17 cellular contexts compared by ENCODE assay signal in the genomic region with DNA sequence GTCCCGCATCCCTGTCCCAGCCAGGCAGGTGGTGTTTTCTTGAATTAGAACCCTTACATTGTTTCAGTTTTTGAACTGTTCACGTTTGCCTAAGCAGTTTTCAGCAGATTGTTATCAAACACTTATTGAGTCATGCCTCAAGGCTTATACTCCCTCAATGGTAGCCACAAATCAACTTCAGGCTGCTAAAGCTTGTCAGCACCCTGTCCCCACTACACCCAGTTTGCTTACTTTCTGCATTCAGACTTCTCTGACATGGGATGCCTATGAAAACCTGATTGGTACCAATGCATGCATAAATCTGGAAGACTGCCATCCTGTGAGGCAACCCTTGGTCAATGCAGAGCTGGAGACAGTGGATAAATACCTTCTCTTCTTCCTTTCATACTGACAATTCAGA.
DNase-seq lines count a peak whose midpoint lies in the region; ATAC-seq, FAIRE-seq and TF ChIP-seq lines count a peak whose summit lies in the region.
"Had no signal": no experiment of that assay in that cellular context is flagged by ENCODE, and none has a peak within 500 bp of the region (broad histone marks: within the 10 kb centered on the region; RNA-seq: fewer than 3 reads in every experiment).

No MANE protein-coding gene starts in this region.

- 88% methylated on average over 2 of the region's 2 CpGs; no CpG with 5 or more reads in 1 of the 2 experiments for WGBS in H1 (ENCODE audit: extremely low coverage in 1 of 2, insufficient coverage in 1 of 2, insufficient read length in 1 of 2, insufficient replicate concordance in 2 of 2, low coverage in 1 of 2, low lambda C conversion rate in 2 of 2, missing lambda C conversion rate in 1 of 2), 2 experiments
- no CpG with 5 or more reads among the region's 2 CpGs for WGBS in trophoblast cell (ENCODE audit: extremely low coverage, insufficient coverage, insufficient read length)

- H3K18ac ChIP-seq in H1 (ENCODE audit: extremely low read depth, low read length), result no peak overlapping the region
- no peak overlapping the region for H3K18ac ChIP-seq in trophoblast cell (ENCODE audit: low read length)

- H3K79me2 ChIP-seq in H1 (ENCODE audit: control insufficient read depth in 1 of 2, insufficient read depth in 2 of 2, low read length in 2 of 2), result no peaks in the 10 kb centered on the region
- H3K79me2 ChIP-seq in trophoblast cell (ENCODE audit: control insufficient read depth, insufficient read depth, low read length, poor library complexity), result no peaks in the 10 kb centered on the region

- no peaks in the 10 kb centered on the region for H3K23me2 ChIP-seq in H1 (ENCODE audit: low read depth, low read length)

- no peak for TF ChIP-seq EP300 in H1 (IDR thresholded peaks at IDR 0.05; ENCODE audit: borderline replicate concordance in 1 of 2, low read depth in 2 of 2, low read length in 2 of 2)

- no peaks in the 10 kb centered on the region for H3K79me1 ChIP-seq in H1 (ENCODE audit: low read depth, low read length)
- H3K79me1 ChIP-seq in trophoblast cell (ENCODE audit: low read length), result peaks cover 2% of the 10 kb centered on the region

- TF ChIP-seq RAD21 in H1 (IDR thresholded peaks at IDR 0.05 in 1 of 2, conservative IDR thresholded peaks at IDR 0.05 in 1 of 2; ENCODE audit: low read depth in 2 of 2, low read length in 2 of 2), result no peak

- FAIRE-seq in H1 (lab: Jason Lieb, UNC), result no peak

- H3K9me3 ChIP-seq in H1 (ENCODE audit: insufficient read depth in 2 of 2, low read depth in 1 of 2, low read length in 1 of 2) (peaks cover 0 to 9% of the 10 kb centered on the region in 2 experiments; a peak in 1 of 4 replicates), trophoblast cell (ENCODE audit: insufficient read depth, low read depth, low read length) (no peaks in the 10 kb centered on the region)
- H3K9me3 ChIP-seq: lower lobe of right lung, upper lobe of left lung had no signal

- CTCF ChIA-PET in H1 (lab: Charles Lee; ENCODE audit: partially characterized antibody), result no interaction called here

- no peak overlapping the region for H4K5ac ChIP-seq in H1 (ENCODE audit: insufficient read length, low read depth, low read length)

- H4K12ac ChIP-seq in trophoblast cell (ENCODE audit: low read depth, low read length), result no peak overlapping the region

- H2BK120ac ChIP-seq in H1 (replicated peaks; ENCODE audit: low read depth, low read length) (no peak overlapping the region), trophoblast cell (ENCODE audit: insufficient read depth, low read length, poor library complexity) (no peak overlapping the region)

- no peak overlapping the region for H3K27ac ChIP-seq in H1 (ENCODE audit: low read depth, low read length)
- no peak overlapping the region for H3K27ac ChIP-seq in trophoblast cell (ENCODE audit: low read depth, low read length)
- H3K27ac ChIP-seq: lower lobe of right lung, upper lobe of left lung had no signal

- no peaks in the 10 kb centered on the region for H3K36me3 ChIP-seq in H1 (ENCODE audit: control insufficient read depth in 2 of 4, insufficient read depth in 4 of 4, low read length in 3 of 4)
- H3K36me3 ChIP-seq in trophoblast cell (ENCODE audit: control insufficient read depth in 1 of 2, insufficient read depth in 2 of 2, low read length in 2 of 2), result no peaks in the 10 kb centered on the region
- H3K36me3 ChIP-seq: lower lobe of right lung, upper lobe of left lung had no signal

- no peak for TF ChIP-seq CTCF in H1 (IDR thresholded peaks at IDR 0.05; ENCODE audit: control extremely low read depth in 1 of 3, insufficient read depth in 1 of 3, low read depth in 1 of 3, low read length in 3 of 3)

- H2BK20ac ChIP-seq in H1 (ENCODE audit: low read length), result no peak overlapping the region

- H3K4me3 ChIP-seq in H1 (ENCODE audit: extremely low read depth in 1 of 4, insufficient read depth in 2 of 4, low read depth in 3 of 4, low read length in 4 of 4), result no peak overlapping the region
- H3K4me3 ChIP-seq in trophoblast cell (ENCODE audit: low read depth, low read length), result no peak overlapping the region
- H3K4me3 ChIP-seq: lower lobe of right lung, upper lobe of left lung had no signal

- no peak overlapping the region for H2BK15ac ChIP-seq in H1 (ENCODE audit: low read length)

- ATAC-seq in GM21717 (IDR thresholded peaks at IDR 0.05; ENCODE audit: unreplicated experiment), result no peak
- ATAC-seq: activated naive CD4-positive, alpha-beta T cell treated with anti-CD3 and anti-CD28 coated beads, Interleukin-2, amount 50 U/mL, for 72 hours; lower lobe of right lung; sciatic nerve had no signal

- H2AK5ac ChIP-seq in H1 (ENCODE audit: low read depth, low read length) (no peak overlapping the region), trophoblast cell (ENCODE audit: low read length) (no peak overlapping the region)

- no peak overlapping the region for H4K91ac ChIP-seq in H1 (replicated peaks; ENCODE audit: insufficient read length, low read length)
- H4K91ac ChIP-seq in trophoblast cell (ENCODE audit: low read depth, low read length), result no peak overlapping the region

- H3K4ac ChIP-seq in H1 (replicated peaks; ENCODE audit: insufficient read length, low read depth, low read length), result no peak overlapping the region
- no peak overlapping the region for H3K4ac ChIP-seq in trophoblast cell (ENCODE audit: low read depth, low read length)

- no peaks in the 10 kb centered on the region for H4K20me1 ChIP-seq in H1 (replicated peaks in 1 of 2; ENCODE audit: control insufficient read depth in 1 of 2, insufficient read depth in 2 of 2, low read length in 2 of 2)

- DNase-seq in ELR (ENCODE audit: low read depth) (peak; percentile 33), RPMI7951 (ENCODE audit: low read depth) (peak; percentile 3), H1 (ENCODE audit: low read depth in 1 of 2, low spot score in 2 of 2) (no peak), trophoblast cell (peak; percentile 44 to 72), NCI-H1417 treated with DMSO at 0.1 percent for 48 hours (lab: John Stamatoyannopoulos, UW) (no peak), NCI-H446 treated with DMSO at 0.1 percent for 48 hours (lab: John Stamatoyannopoulos, UW) (no peak), NCI-H2029 (lab: John Stamatoyannopoulos, UW) (no peak)
- DNase-seq: activated CD4-positive, CD25-positive, alpha-beta regulatory T cell treated with anti-CD3 and anti-CD28 coated beads, Interleukin-2, amount 50 U/mL, for 72 hours; activated CD8-positive, alpha-beta memory T cell treated with anti-CD3 and anti-CD28 coated beads, Interleukin-2, amount 50 U/mL, for 48 hours; CD4-positive, alpha-beta T cell; lower lobe of right lung; NCI-H1092; stimulated activated CD4-positive, alpha-beta T cell treated with anti-CD3 and anti-CD28 coated beads, Interleukin-4, amount 100 ng/mL, for 1 hour; upper lobe of left lung had no signal

- H3K9ac ChIP-seq in H1 (replicated peaks in 1 of 4; ENCODE audit: extremely low read depth in 1 of 4, low read depth in 3 of 4, low read length in 3 of 4), result no peak overlapping the region
- H3K9ac ChIP-seq in trophoblast cell (ENCODE audit: low read length), result no peak overlapping the region

- no peaks in the 10 kb centered on the region for H3K27me3 ChIP-seq in H1 (replicated peaks in 1 of 4; ENCODE audit: control insufficient read depth in 3 of 4, extremely low read depth in 1 of 4, insufficient read depth in 3 of 4, low read length in 3 of 4)
- no peaks in the 10 kb centered on the region for H3K27me3 ChIP-seq in trophoblast cell (ENCODE audit: insufficient read depth, low read length)
- H3K27me3 ChIP-seq: upper lobe of left lung had no signal

- H2AFZ ChIP-seq in H1 (ENCODE audit: low read length) (0 out of 2 replicates have a peak overlapping the region, but pooled peaks have one; percentile 0), trophoblast cell (ENCODE audit: insufficient read depth, low read length, poor library complexity) (no peak overlapping the region)

- H3K23ac ChIP-seq in H1 (ENCODE audit: insufficient read length) (no peak overlapping the region), trophoblast cell (ENCODE audit: low read length) (no peak overlapping the region)

- H3K56ac ChIP-seq in H1 (replicated peaks; ENCODE audit: insufficient read length, low read depth, low read length), result no peak overlapping the region

- H3K4me1 ChIP-seq in H1 (replicated peaks in 1 of 4; ENCODE audit: control insufficient read depth in 3 of 4, insufficient read depth in 4 of 4, low read length in 3 of 4), result no peaks in the 10 kb centered on the region; a peak in 1 of 7 replicates
- peaks cover 4 to 6% of the 10 kb centered on the region in 2 experiments for H3K4me1 ChIP-seq in trophoblast cell (ENCODE audit: control insufficient read depth in 1 of 2, insufficient read depth in 2 of 2, low read length in 2 of 2)
- H3K4me1 ChIP-seq: lower lobe of right lung had no signal

- POLR2A ChIA-PET in H1 (lab: Charles Lee; ENCODE audit: partially characterized antibody), result no interaction called here

- H2BK5ac ChIP-seq in H1 (ENCODE audit: low read depth, low read length) (no peak overlapping the region), trophoblast cell (ENCODE audit: low read depth, low read length, poor library complexity) (no peak overlapping the region)

- no peak overlapping the region for H2BK12ac ChIP-seq in H1 (ENCODE audit: low read depth, low read length)
- no peak overlapping the region for H2BK12ac ChIP-seq in trophoblast cell (ENCODE audit: low read length)

- H4K8ac ChIP-seq in H1 (ENCODE audit: extremely low read depth, insufficient read depth, low read length), result no peak overlapping the region
- no peak overlapping the region for H4K8ac ChIP-seq in trophoblast cell (ENCODE audit: low read depth, low read length)

- H3K14ac ChIP-seq in H1 (ENCODE audit: insufficient read length) (no peak overlapping the region), trophoblast cell (ENCODE audit: low read length) (no peak overlapping the region)

- H3K4me2 ChIP-seq in H1 (ENCODE audit: insufficient read depth in 1 of 2, low read depth in 2 of 2, low read length in 2 of 2) (no peak overlapping the region), trophoblast cell (ENCODE audit: low read length) (no peak overlapping the region)

- TF ChIP-seq POLR2A in H1 (IDR thresholded peaks at IDR 0.05; ENCODE audit: control extremely low read depth in 1 of 2, low read depth in 2 of 2, low read length in 2 of 2), result no peak

TF ChIP-seq in H1, 55 proteins besides CTCF, POLR2A, EP300 and RAD21 (continues in another document):
- TF ChIP-seq CEBPB (IDR thresholded peaks at IDR 0.05; ENCODE audit: low read depth, low read length) (no peak), RFX5 (IDR thresholded peaks at IDR 0.05; ENCODE audit: borderline replicate concordance, low read depth, low read length) (no peak), CREB1 (IDR thresholded peaks at IDR 0.05) (no peak), TEAD4 (IDR thresholded peaks at IDR 0.05; ENCODE audit: low read depth, low read length) (no peak)
- TF ChIP-seq, protein P1, sequence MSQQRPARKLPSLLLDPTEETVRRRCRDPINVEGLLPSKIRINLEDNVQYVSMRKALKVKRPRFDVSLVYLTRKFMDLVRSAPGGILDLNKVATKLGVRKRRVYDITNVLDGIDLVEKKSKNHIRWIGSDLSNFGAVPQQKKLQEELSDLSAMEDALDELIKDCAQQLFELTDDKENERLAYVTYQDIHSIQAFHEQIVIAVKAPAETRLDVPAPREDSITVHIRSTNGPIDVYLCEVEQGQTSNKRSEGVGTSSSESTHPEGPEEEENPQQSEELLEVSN (IDR thresholded peaks at IDR 0.05), result no peak

Comparison
In these comparisons a context has a peak if more than half of its experiments do, and no peak if none do; other contexts are left out.
1. DNase-seq: peak in ELR (single experiment), RPMI7951 (single experiment) and trophoblast cell (2 of 2); none in H1 (0 of 2), NCI-H1417 treated with DMSO at 0.1 percent for 48 hours (single experiment), NCI-H446 treated with DMSO at 0.1 percent for 48 hours (single experiment) and NCI-H2029 (single experiment).